14 cellular contexts compared by ENCODE assay signal in genomic region chr1:63975447-63975846, GRCh38.
"Had no signal": no experiment of that assay in that cellular context is flagged by ENCODE, and none has a peak within 500 bp of the region (broad histone marks: within the 10 kb centered on the region; RNA-seq: fewer than 3 reads in every experiment).

No MANE protein-coding gene starts in this region.

- H3K9me3 ChIP-seq: left ventricle myocardium inferior, right atrium auricular region, testis had no signal

- ATAC-seq: activated CD4-positive, CD25-positive, alpha-beta regulatory T cell treated with anti-CD3 and anti-CD28 coated beads, Interleukin-2, amount 50 U/mL, for 24 hours; natural killer cell treated with Interleukin-12 subunit alpha and Interleukin-12 subunit beta and Interleukin-15 and Interleukin-18, amount 100 ng/mL, for 72 hours; stimulated activated naive CD8-positive, alpha-beta T cell treated with anti-CD3 and anti-CD28 coated beads, Interleukin-15, amount 100 ng/mL, for 72 hours had no signal

- H3K4me3 ChIP-seq: left ventricle myocardium inferior, right atrium auricular region, testis had no signal

- H3K4me1 ChIP-seq: right atrium auricular region, testis had no signal

- DNase-seq: activated CD4-positive, alpha-beta T cell treated with anti-CD3 and anti-CD28 coated beads, Interleukin-2, amount 50 U/mL, for 1 hour; activated CD8-positive, alpha-beta memory T cell treated with anti-CD3 and anti-CD28 coated beads for 24 hours; activated naive CD4-positive, alpha-beta T cell; erythroblast; hippocampal formation; left ventricle myocardium inferior; nucleus accumbens; small intestine; stimulated activated naive CD8-positive, alpha-beta T cell treated with anti-CD3 and anti-CD28 coated beads, Interleukin-15, amount 100 ng/mL, for 72 hours; SW 1271; testis had no signal

- H3K27me3 ChIP-seq: right atrium auricular region, testis had no signal

- H3K27ac ChIP-seq: left ventricle myocardium inferior, right atrium auricular region, testis had no signal

- H3K36me3 ChIP-seq: left ventricle myocardium inferior, right atrium auricular region had no signal
